1 cellular context compared by ENCODE assay signal in the genomic region with DNA sequence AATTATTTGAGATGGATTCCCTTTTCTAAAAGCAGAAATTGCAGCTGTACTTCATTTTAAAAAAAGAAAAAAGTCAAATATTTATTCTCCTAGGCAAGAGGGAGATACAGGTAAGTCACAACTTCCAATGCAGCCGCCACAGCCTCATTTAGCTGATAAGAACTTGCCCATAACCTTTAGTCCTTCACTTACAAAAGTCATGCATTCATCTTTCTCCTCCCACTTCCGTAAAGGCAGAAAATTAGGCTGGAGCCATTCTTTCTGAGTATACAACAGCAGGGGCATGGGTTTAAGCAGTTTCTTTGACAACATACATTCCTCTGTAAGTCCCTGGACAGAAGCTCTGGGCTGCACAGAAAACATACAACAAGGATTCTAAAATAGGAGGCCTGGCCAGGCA.
A peak's percentile ranks its signal among the peaks of the same experiment; 100 is the strongest.
TF ChIP-seq lines count a peak whose summit lies in the region.

No MANE protein-coding gene starts in this region.

TF ChIP-seq in HepG2, 621 proteins besides CTCF, POLR2A, EP300 and RAD21 (continued from another document and continues in another):
- TF ChIP-seq ZNF687 (CRISPR knock-in tag; IDR thresholded peaks at IDR 0.05) (no peak), ZNF207 (IDR thresholded peaks at IDR 0.05; ENCODE audit: borderline replicate concordance) (no peak), NCOA2 (CRISPR knock-in tag; IDR thresholded peaks at IDR 0.05) (peak; percentile 51; the same call in 1 of the 2 replicates), MYNN (CRISPR knock-in tag; IDR thresholded peaks at IDR 0.05; ENCODE audit: low read depth) (no peak), SP5 (CRISPR knock-in tag; IDR thresholded peaks at IDR 0.05; ENCODE audit: borderline replicate concordance, low read depth) (peak; percentile 95), ZNF747 (CRISPR knock-in tag; IDR thresholded peaks at IDR 0.05; ENCODE audit: borderline replicate concordance) (no peak), SSRP1 (CRISPR knock-in tag; IDR thresholded peaks at IDR 0.05) (no peak), ZNF629 (CRISPR knock-in tag; conservative IDR thresholded peaks at IDR 0.05) (no peak), ZNF432 (CRISPR knock-in tag; IDR thresholded peaks at IDR 0.05; ENCODE audit: borderline replicate concordance) (no peak), ZFP62 (CRISPR knock-in tag; IDR thresholded peaks at IDR 0.05) (no peak), PAWR (CRISPR knock-in tag; IDR thresholded peaks at IDR 0.05; ENCODE audit: borderline replicate concordance) (no peak), NCOA1 (CRISPR knock-in tag; IDR thresholded peaks at IDR 0.05) (no peak), MLX (CRISPR knock-in tag; IDR thresholded peaks at IDR 0.05) (peak; percentile 18; the same call in 1 of the 2 replicates), PHF8 (CRISPR knock-in tag; IDR thresholded peaks at IDR 0.05) (no peak), ETV5 (CRISPR knock-in tag; IDR thresholded peaks at IDR 0.05; ENCODE audit: borderline replicate concordance) (peak; percentile 74), TIGD3 (CRISPR knock-in tag; IDR thresholded peaks at IDR 0.05; ENCODE audit: borderline replicate concordance) (no peak), ZNF766 (CRISPR knock-in tag; IDR thresholded peaks at IDR 0.05; ENCODE audit: borderline replicate concordance) (no peak), HNF4G (IDR thresholded peaks at IDR 0.05; ENCODE audit: borderline replicate concordance, low read depth, low read length) (peak; percentile 67; the same call in 1 of the 2 replicates), HNF4G (CRISPR knock-in tag; IDR thresholded peaks at IDR 0.05; ENCODE audit: borderline replicate concordance, low read depth) (no peak), ZNF468 (CRISPR knock-in tag; IDR thresholded peaks at IDR 0.05) (no peak), ZNF501 (CRISPR knock-in tag; IDR thresholded peaks at IDR 0.05) (no peak), SOX6 (IDR thresholded peaks at IDR 0.05) (no peak), SOX6 (CRISPR knock-in tag; IDR thresholded peaks at IDR 0.05) (peak; percentile 39), RXRB (CRISPR knock-in tag; IDR thresholded peaks at IDR 0.05; ENCODE audit: borderline replicate concordance) (0 out of 2 replicates have a peak, but pooled peaks have one; percentile 14), ZNF564 (CRISPR knock-in tag; IDR thresholded peaks at IDR 0.05) (peak; percentile 48; the same call in 1 of the 2 replicates), EZH2 (conservative IDR thresholded peaks at IDR 0.05; ENCODE audit: low read depth, low read length) (no peak), HDAC2 (CRISPR knock-in tag; IDR thresholded peaks at IDR 0.05) (peak; percentile 69; the same call in 1 of the 2 replicates), SMAD3 (CRISPR knock-in tag; IDR thresholded peaks at IDR 0.05) (no peak), ZNF549 (CRISPR knock-in tag; IDR thresholded peaks at IDR 0.05) (no peak)
- TF ChIP-seq, protein P1, sequence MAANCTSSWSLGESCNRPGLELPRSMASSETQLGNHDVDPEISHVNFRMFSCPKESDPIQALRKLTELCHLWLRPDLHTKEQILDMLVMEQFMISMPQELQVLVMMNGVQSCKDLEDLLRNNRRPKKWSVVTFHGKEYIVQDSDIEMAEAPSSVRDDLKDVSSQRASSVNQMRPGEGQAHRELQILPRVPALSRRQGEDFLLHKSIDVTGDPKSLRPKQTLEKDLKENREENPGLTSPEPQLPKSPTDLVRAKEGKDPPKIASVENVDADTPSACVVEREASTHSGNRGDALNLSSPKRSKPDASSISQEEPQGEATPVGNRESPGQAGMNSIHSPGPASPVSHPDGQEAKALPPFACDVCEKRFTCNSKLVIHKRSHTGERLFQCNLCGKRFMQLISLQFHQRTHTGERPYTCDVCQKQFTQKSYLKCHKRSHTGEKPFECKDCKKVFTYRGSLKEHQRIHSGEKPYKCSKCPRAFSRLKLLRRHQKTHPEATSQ (CRISPR knock-in tag; IDR thresholded peaks at IDR 0.05; ENCODE audit: borderline replicate concordance) = peak; percentile 46; the same call in 1 of the 2 replicates
- TF ChIP-seq, protein P2, sequence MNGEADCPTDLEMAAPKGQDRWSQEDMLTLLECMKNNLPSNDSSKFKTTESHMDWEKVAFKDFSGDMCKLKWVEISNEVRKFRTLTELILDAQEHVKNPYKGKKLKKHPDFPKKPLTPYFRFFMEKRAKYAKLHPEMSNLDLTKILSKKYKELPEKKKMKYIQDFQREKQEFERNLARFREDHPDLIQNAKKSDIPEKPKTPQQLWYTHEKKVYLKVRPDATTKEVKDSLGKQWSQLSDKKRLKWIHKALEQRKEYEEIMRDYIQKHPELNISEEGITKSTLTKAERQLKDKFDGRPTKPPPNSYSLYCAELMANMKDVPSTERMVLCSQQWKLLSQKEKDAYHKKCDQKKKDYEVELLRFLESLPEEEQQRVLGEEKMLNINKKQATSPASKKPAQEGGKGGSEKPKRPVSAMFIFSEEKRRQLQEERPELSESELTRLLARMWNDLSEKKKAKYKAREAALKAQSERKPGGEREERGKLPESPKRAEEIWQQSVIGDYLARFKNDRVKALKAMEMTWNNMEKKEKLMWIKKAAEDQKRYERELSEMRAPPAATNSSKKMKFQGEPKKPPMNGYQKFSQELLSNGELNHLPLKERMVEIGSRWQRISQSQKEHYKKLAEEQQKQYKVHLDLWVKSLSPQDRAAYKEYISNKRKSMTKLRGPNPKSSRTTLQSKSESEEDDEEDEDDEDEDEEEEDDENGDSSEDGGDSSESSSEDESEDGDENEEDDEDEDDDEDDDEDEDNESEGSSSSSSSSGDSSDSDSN (CRISPR knock-in tag; IDR thresholded peaks at IDR 0.05) = no peak
- TF ChIP-seq, protein P3, sequence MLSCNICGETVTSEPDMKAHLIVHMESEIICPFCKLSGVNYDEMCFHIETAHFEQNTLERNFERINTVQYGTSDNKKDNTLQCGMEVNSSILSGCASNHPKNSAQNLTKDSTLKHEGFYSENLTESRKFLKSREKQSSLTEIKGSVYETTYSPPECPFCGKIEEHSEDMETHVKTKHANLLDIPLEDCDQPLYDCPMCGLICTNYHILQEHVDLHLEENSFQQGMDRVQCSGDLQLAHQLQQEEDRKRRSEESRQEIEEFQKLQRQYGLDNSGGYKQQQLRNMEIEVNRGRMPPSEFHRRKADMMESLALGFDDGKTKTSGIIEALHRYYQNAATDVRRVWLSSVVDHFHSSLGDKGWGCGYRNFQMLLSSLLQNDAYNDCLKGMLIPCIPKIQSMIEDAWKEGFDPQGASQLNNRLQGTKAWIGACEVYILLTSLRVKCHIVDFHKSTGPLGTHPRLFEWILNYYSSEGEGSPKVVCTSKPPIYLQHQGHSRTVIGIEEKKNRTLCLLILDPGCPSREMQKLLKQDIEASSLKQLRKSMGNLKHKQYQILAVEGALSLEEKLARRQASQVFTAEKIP (CRISPR knock-in tag; IDR thresholded peaks at IDR 0.05; ENCODE audit: borderline replicate concordance) = no peak
- TF ChIP-seq, protein P4, sequence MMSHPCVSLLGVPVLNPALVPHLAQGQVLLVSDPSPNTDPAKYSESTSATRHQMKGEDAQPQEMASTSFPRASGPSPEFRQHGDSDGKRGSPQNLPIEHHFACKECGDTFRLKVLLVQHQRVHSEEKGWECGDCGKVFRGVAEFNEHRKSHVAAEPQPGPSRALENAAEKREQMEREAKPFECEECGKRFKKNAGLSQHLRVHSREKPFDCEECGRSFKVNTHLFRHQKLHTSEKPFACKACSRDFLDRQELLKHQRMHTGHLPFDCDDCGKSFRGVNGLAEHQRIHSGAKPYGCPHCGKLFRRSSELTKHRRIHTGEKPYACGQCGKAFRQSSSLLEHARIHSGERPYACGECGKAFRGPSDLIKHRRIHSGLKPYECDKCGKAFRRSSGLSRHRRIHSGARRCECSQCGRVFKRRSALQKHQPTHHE (CRISPR knock-in tag; IDR thresholded peaks at IDR 0.05; ENCODE audit: borderline replicate concordance) = no peak
- TF ChIP-seq, protein P5, sequence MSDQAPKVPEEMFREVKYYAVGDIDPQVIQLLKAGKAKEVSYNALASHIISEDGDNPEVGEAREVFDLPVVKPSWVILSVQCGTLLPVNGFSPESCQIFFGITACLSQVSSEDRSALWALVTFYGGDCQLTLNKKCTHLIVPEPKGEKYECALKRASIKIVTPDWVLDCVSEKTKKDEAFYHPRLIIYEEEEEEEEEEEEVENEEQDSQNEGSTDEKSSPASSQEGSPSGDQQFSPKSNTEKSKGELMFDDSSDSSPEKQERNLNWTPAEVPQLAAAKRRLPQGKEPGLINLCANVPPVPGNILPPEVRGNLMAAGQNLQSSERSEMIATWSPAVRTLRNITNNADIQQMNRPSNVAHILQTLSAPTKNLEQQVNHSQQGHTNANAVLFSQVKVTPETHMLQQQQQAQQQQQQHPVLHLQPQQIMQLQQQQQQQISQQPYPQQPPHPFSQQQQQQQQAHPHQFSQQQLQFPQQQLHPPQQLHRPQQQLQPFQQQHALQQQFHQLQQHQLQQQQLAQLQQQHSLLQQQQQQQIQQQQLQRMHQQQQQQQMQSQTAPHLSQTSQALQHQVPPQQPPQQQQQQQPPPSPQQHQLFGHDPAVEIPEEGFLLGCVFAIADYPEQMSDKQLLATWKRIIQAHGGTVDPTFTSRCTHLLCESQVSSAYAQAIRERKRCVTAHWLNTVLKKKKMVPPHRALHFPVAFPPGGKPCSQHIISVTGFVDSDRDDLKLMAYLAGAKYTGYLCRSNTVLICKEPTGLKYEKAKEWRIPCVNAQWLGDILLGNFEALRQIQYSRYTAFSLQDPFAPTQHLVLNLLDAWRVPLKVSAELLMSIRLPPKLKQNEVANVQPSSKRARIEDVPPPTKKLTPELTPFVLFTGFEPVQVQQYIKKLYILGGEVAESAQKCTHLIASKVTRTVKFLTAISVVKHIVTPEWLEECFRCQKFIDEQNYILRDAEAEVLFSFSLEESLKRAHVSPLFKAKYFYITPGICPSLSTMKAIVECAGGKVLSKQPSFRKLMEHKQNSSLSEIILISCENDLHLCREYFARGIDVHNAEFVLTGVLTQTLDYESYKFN (CRISPR knock-in tag; conservative IDR thresholded peaks at IDR 0.05) = peak; percentile 65
- TF ChIP-seq, protein P6, sequence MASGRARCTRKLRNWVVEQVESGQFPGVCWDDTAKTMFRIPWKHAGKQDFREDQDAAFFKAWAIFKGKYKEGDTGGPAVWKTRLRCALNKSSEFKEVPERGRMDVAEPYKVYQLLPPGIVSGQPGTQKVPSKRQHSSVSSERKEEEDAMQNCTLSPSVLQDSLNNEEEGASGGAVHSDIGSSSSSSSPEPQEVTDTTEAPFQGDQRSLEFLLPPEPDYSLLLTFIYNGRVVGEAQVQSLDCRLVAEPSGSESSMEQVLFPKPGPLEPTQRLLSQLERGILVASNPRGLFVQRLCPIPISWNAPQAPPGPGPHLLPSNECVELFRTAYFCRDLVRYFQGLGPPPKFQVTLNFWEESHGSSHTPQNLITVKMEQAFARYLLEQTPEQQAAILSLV (CRISPR knock-in tag; IDR thresholded peaks at IDR 0.05; ENCODE audit: borderline replicate concordance) = no peak
